1 cellular context compared by ENCODE assay signal in the genomic region with DNA sequence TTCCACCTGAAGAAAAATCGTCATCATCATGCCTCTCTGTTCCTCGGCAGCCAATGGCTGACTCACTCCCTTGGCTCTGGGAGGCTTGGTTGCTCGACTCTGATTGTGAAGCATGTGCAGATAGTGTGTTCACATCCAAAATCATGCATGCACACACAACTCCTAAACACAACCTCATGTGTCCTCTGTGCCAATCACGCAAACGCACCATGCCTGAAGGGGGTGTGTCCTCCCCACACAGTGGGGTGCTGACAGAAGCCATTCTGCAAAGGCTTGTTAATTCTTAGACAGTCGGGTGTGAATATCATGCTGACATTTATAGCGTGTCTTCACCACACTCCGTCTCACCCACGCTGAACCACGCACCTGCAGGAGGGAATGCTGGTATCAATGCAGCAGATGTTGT.
TF ChIP-seq lines count a peak whose summit lies in the region.

No MANE protein-coding gene starts in this region.

TF ChIP-seq in HEK293T, 16 proteins besides CTCF, POLR2A, EP300 and RAD21:
- TF ChIP-seq, protein P1, sequence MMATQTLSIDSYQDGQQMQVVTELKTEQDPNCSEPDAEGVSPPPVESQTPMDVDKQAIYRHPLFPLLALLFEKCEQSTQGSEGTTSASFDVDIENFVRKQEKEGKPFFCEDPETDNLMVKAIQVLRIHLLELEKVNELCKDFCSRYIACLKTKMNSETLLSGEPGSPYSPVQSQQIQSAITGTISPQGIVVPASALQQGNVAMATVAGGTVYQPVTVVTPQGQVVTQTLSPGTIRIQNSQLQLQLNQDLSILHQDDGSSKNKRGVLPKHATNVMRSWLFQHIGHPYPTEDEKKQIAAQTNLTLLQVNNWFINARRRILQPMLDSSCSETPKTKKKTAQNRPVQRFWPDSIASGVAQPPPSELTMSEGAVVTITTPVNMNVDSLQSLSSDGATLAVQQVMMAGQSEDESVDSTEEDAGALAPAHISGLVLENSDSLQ (IDR thresholded peaks at IDR 0.05) = peak; percentile 42; the same call in 1 of the 2 replicates
- no peak for TF ChIP-seq FOXA1 (IDR thresholded peaks at IDR 0.05)
